Comparison of ENCODE assay signal across 17 cellular contexts in genomic region chr4:102641796-102642195, GRCh38.
DNase-seq lines count a peak whose midpoint lies in the region; TF ChIP-seq lines count a peak whose summit lies in the region.
"Had no signal": no experiment of that assay in that cellular context is flagged by ENCODE, and none has a peak within 500 bp of the region (broad histone marks: within the 10 kb centered on the region; RNA-seq: fewer than 3 reads in every experiment).

No MANE protein-coding gene starts in this region.

- TF ChIP-seq CTCF in GM20000 (IDR thresholded peaks at IDR 0.05; ENCODE audit: extremely low read depth, missing control alignments): no peak

- peak; percentile 44 for DNase-seq in RPMI7951 (ENCODE audit: low read depth)
- DNase-seq in foreskin melanocyte: peak; percentile 91
- peak; percentile 42 for DNase-seq in middle frontal gyrus (ENCODE audit: extremely low spot score, low spot score)
- peak; percentile 91 for DNase-seq in superior temporal gyrus (ENCODE audit: extremely low spot score)
- no peak for DNase-seq in HuH-7.5 (ENCODE audit: low spot score)
- no peak for DNase-seq in GM20000 (ENCODE audit: low spot score)
- no peak for DNase-seq in activated effector memory CD4-positive, alpha-beta T cell treated with Interleukin-2 at 50 U/mL for 16 hours
- DNase-seq: ACHN; CD4-positive, alpha-beta memory T cell; H9; MV-4-11; NCI-H1417 treated with DMSO at 0.1 percent for 48 hours; NCI-H2029; NCI-H2171; NCI-H446; NCI-H69; SJCRH30 had no signal

Comparison
In these comparisons a context has a peak if more than half of its experiments do, and no peak if none do; other contexts are left out.
1. DNase-seq: peak in RPMI7951 (single experiment), foreskin melanocyte (single experiment), middle frontal gyrus (single experiment) and superior temporal gyrus (single experiment); none in HuH-7.5 (single experiment), GM20000 (single experiment) and activated effector memory CD4-positive, alpha-beta T cell treated with Interleukin-2 at 50 U/mL for 16 hours (single experiment).